1 cellular context compared by ENCODE assay signal in genomic region chr7:1501487-1502270, GRCh38.
TF ChIP-seq lines count a peak whose summit lies in the region.

No MANE protein-coding gene starts in this region.

TF ChIP-seq in SK-N-SH, 30 proteins besides CTCF, POLR2A, EP300 and RAD21:
- TF ChIP-seq NRF1 (IDR thresholded peaks at IDR 0.05; ENCODE audit: low read depth, low read length) = no peak
- TF ChIP-seq RXRA (IDR thresholded peaks at IDR 0.05; ENCODE audit: borderline replicate concordance, low read depth) = no peak
- no peak for TF ChIP-seq FOXJ3 (CRISPR knock-in tag; IDR thresholded peaks at IDR 0.05)
- no peak for TF ChIP-seq RCOR1 (IDR thresholded peaks at IDR 0.05; ENCODE audit: low read length)
- TF ChIP-seq PBX3 (IDR thresholded peaks at IDR 0.05) = no peak
- no peak for TF ChIP-seq GATA2 (CRISPR knock-in tag; IDR thresholded peaks at IDR 0.05)
- TF ChIP-seq MAX (IDR thresholded peaks at IDR 0.05; ENCODE audit: low read depth) = no peak
- no peak for TF ChIP-seq TEAD4 (IDR thresholded peaks at IDR 0.05; ENCODE audit: borderline replicate concordance, insufficient read depth)
- TF ChIP-seq FOSL2 (IDR thresholded peaks at IDR 0.05; ENCODE audit: borderline replicate concordance, low read depth) = no peak
TF ChIP-seq in SK-N-SH: peak in this region for 0.
